ENCODE assay signal across 23 cellular contexts in the genomic region with DNA sequence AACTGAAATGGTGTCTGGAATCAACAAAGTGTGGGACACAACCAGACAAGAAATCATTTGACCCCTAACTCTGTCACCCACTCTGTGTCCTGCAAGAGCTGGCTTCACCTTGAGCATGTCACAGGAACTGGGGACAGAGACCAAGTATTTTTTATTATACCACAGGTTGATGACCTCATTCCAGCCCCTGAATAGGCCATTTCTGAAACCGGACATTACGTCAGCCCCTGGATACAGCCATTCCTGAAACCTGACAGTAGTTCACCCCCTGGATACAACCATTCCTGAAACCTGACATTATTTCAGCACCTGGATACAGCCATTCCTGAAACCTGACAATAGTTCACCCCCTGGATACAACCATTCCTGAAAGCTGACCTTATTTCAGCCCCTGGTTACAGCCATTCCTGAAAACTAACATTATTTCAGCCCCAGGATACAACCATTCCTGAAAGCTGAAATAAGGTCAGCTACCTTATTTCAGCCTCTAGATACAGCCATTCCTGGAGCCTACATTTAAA. TPM values are rescaled to one million over a fixed set of nuclear protein-coding genes. Genes with fewer than 3 reads are reported as not detected.
DNase-seq lines count a peak whose midpoint lies in the region; ATAC-seq, FAIRE-seq and TF ChIP-seq lines count a peak whose summit lies in the region.
"Had no signal": no experiment of that assay in that cellular context is flagged by ENCODE, and none has a peak within 500 bp of the region (broad histone marks: within the 10 kb centered on the region; RNA-seq: fewer than 3 reads in every experiment).

No MANE protein-coding gene starts in this region.

- TF ChIP-seq POLR2A in HepG2 (IDR thresholded peaks at IDR 0.05; ENCODE audit: insufficient read depth in 1 of 2, low read depth in 2 of 2, low read length in 2 of 2), result no peak
- no peak for TF ChIP-seq POLR2A in right lobe of liver (IDR thresholded peaks at IDR 0.05)
- no peak for TF ChIP-seq POLR2A in K562 (conservative IDR thresholded peaks at IDR 0.05)
- no peak for TF ChIP-seq POLR2A in H1 (IDR thresholded peaks at IDR 0.05; ENCODE audit: control extremely low read depth in 1 of 2, low read depth in 2 of 2, low read length in 2 of 2)

- TF ChIP-seq EP300 in HepG2 (IDR thresholded peaks at IDR 0.05; ENCODE audit: low read depth in 2 of 2, low read length in 2 of 2) (no peak), HepG2 (CRISPR knock-in tag; IDR thresholded peaks at IDR 0.05; ENCODE audit: borderline replicate concordance) (no peak), K562 (IDR thresholded peaks at IDR 0.05; ENCODE audit: low read length) (no peak), H1 (IDR thresholded peaks at IDR 0.05; ENCODE audit: borderline replicate concordance in 1 of 2, low read depth in 2 of 2, low read length in 2 of 2) (no peak)

- DNase-seq in HepG2 (ENCODE audit: low spot score), result no peak
- no peak for DNase-seq in right lobe of liver
- no peak for DNase-seq in K562 (ENCODE audit: extremely low read depth in 1 of 4, low spot score in 3 of 4)
- no peak for DNase-seq in H1 (ENCODE audit: low read depth in 1 of 2, low spot score in 2 of 2)
- DNase-seq in NAMALWA (ENCODE audit: low spot score), result no peak
- DNase-seq in left cardiac atrium, result no peak
- DNase-seq: Caco-2; CD4-positive, CD25-positive, alpha-beta regulatory T cell; CD8-positive, alpha-beta T cell; DMS 273 treated with DMSO at 0.1 percent for 48 hours; DMS79; GF-D8; HFFc6 had no signal

- no peaks in the 10 kb centered on the region for H3K36me3 ChIP-seq in HepG2 (replicated peaks in 1 of 2; ENCODE audit: control insufficient read depth in 1 of 2, insufficient read depth in 2 of 2, low read length in 2 of 2)
- H3K36me3 ChIP-seq in right lobe of liver, result no peaks in the 10 kb centered on the region
- no peaks in the 10 kb centered on the region for H3K36me3 ChIP-seq in K562 (ENCODE audit: control insufficient read depth, insufficient read depth, low read length)
- H3K36me3 ChIP-seq in H1 (ENCODE audit: control insufficient read depth in 2 of 4, insufficient read depth in 4 of 4, low read length in 3 of 4), result no peaks in the 10 kb centered on the region
- H3K36me3 ChIP-seq: BLaER1, HAP-1 had no signal

- no peak overlapping the region for H2AK5ac ChIP-seq in H1 (ENCODE audit: low read depth, low read length)

- H3K56ac ChIP-seq in H1 (replicated peaks; ENCODE audit: insufficient read length, low read depth, low read length), result no peak overlapping the region

- no peak overlapping the region for H4K91ac ChIP-seq in H1 (replicated peaks; ENCODE audit: insufficient read length, low read length)

- WGBS in HepG2 (ENCODE audit: low lambda C conversion rate), result 21% methylated on average over 2 of the region's 2 CpGs
- WGBS in right lobe of liver (ENCODE audit: insufficient coverage, low coverage, low lambda C conversion rate, missing lambda C conversion rate), result 35% methylated on average over 2 of the region's 2 CpGs
- 6% methylated on average over 2 of the region's 2 CpGs for WGBS in K562 (ENCODE audit: insufficient coverage, low coverage, missing lambda C conversion rate)
- 88% methylated on average over 2 of the region's 2 CpGs; no CpG with 5 or more reads in 1 of the 2 experiments for WGBS in H1 (ENCODE audit: extremely low coverage in 1 of 2, insufficient coverage in 1 of 2, insufficient read length in 1 of 2, insufficient replicate concordance in 2 of 2, low coverage in 1 of 2, low lambda C conversion rate in 2 of 2, missing lambda C conversion rate in 1 of 2), 2 experiments

- no peak overlapping the region for H3K4me2 ChIP-seq in HepG2 (ENCODE audit: low read depth, low read length)
- H3K4me2 ChIP-seq in K562 (ENCODE audit: insufficient read depth, low read length), result no peak overlapping the region
- no peak overlapping the region for H3K4me2 ChIP-seq in H1 (ENCODE audit: insufficient read depth in 1 of 2, low read depth in 2 of 2, low read length in 2 of 2)
- H3K4me2 ChIP-seq: BLaER1, GM23338 had no signal

- no peak overlapping the region for H4K8ac ChIP-seq in H1 (ENCODE audit: extremely low read depth, insufficient read depth, low read length)

- H3K27me3 ChIP-seq in HepG2 (ENCODE audit: control insufficient read depth in 1 of 2, insufficient read depth in 2 of 2, low read length in 2 of 2) (no peaks in the 10 kb centered on the region; a peak in 1 of 5 replicates), right lobe of liver (no peaks in the 10 kb centered on the region), K562 (ENCODE audit: control insufficient read depth in 2 of 2, insufficient read depth in 2 of 2, low read length in 2 of 2) (peaks cover 2 to 5% of the 10 kb centered on the region in 2 experiments; a peak in 2 of 5 replicates), H1 (replicated peaks in 1 of 4; ENCODE audit: control insufficient read depth in 3 of 4, extremely low read depth in 1 of 4, insufficient read depth in 3 of 4, low read length in 3 of 4) (no peaks in the 10 kb centered on the region)
- H3K27me3 ChIP-seq: BLaER1 had no signal

- no peaks in the 10 kb centered on the region for H3K23me2 ChIP-seq in H1 (ENCODE audit: low read depth, low read length)

- H2BK20ac ChIP-seq in H1 (ENCODE audit: low read length), result no peak overlapping the region

- no peaks in the 10 kb centered on the region for H3K79me1 ChIP-seq in H1 (ENCODE audit: low read depth, low read length)

- CTCF ChIA-PET in HepG2 (lab: Yijun Ruan, JAX; ENCODE audit: low intra/inter-chr PET ratio, low total read pairs), result no interaction called here
- CTCF ChIA-PET in K562 (lab: Yijun Ruan, JAX; ENCODE audit: low intra/inter-chr PET ratio), result no interaction called here
- CTCF ChIA-PET in H1 (lab: Charles Lee; ENCODE audit: partially characterized antibody), result interaction anchor here (1.1 kb wide), 1 partner anchor 188 kb away, joined by 3 read pairs; no protein-coding TSS in a partner anchor

- ATAC-seq in HepG2, result no peak
- no peak for ATAC-seq in right lobe of liver
- no peak for ATAC-seq in K562
- no peak for ATAC-seq in GM19395 (IDR thresholded peaks at IDR 0.05; ENCODE audit: unreplicated experiment)
- ATAC-seq in left cardiac atrium, result no peak
- ATAC-seq: CD8-positive, alpha-beta T cell; GM23338 had no signal

- no peak overlapping the region for H3K4me3 ChIP-seq in HepG2 (replicated peaks in 1 of 3; ENCODE audit: insufficient read depth in 1 of 3, low read depth in 2 of 3, low read length in 3 of 3)
- no peak overlapping the region for H3K4me3 ChIP-seq in right lobe of liver
- H3K4me3 ChIP-seq in K562, result no peak overlapping the region
- no peak overlapping the region for H3K4me3 ChIP-seq in H1 (ENCODE audit: extremely low read depth in 1 of 4, insufficient read depth in 2 of 4, low read depth in 3 of 4, low read length in 4 of 4)
- H3K4me3 ChIP-seq: BLaER1, GM23338, HAP-1 had no signal

- H3K4ac ChIP-seq in H1 (replicated peaks; ENCODE audit: insufficient read length, low read depth, low read length), result no peak overlapping the region

- FAIRE-seq in HepG2 (lab: Jason Lieb, UNC) (no peak), K562 (lab: Jason Lieb, UNC) (no peak), H1 (lab: Jason Lieb, UNC) (no peak)
- FAIRE-seq: A204.1, GM12891, GM18507, H54 had no signal

- H4K20me1 ChIP-seq in HepG2 (ENCODE audit: insufficient read depth, low read length), result no peaks in the 10 kb centered on the region
- H4K20me1 ChIP-seq in K562 (replicated peaks; ENCODE audit: control insufficient read depth, insufficient read depth, low read length), result no peaks in the 10 kb centered on the region
- H4K20me1 ChIP-seq in H1 (replicated peaks in 1 of 2; ENCODE audit: control insufficient read depth in 1 of 2, insufficient read depth in 2 of 2, low read length in 2 of 2), result no peaks in the 10 kb centered on the region
- H4K20me1 ChIP-seq: BLaER1 had no signal

- H3K14ac ChIP-seq in H1 (ENCODE audit: insufficient read length), result no peak overlapping the region

- in situ Hi-C loops in HepG2 (cut with HindIII; ENCODE audit: extremely low pct_ligation_motif_present, low pct_unique_long_range_greater_than_20kb) (no loop called here), K562 (cut with MboI) (no loop called here)

- H2BK12ac ChIP-seq in H1 (ENCODE audit: low read depth, low read length), result no peak overlapping the region

- no peak overlapping the region for H3K27ac ChIP-seq in HepG2 (ENCODE audit: extremely low read length, insufficient read depth, low read length)
- H3K27ac ChIP-seq in right lobe of liver, result no peak overlapping the region
- H3K27ac ChIP-seq in K562 (ENCODE audit: extremely low read depth, low read depth, low read length), result no peak overlapping the region
- no peak overlapping the region for H3K27ac ChIP-seq in H1 (ENCODE audit: low read depth, low read length)
- H3K27ac ChIP-seq: 22Rv1, BLaER1, C4-2B had no signal

- POLR2A ChIA-PET in HepG2 (lab: Yijun Ruan, JAX), result no interaction called here
- POLR2A ChIA-PET in K562 (lab: Yijun Ruan, JAX), result interaction anchor here (0.9 kb wide), 1 partner anchor 11 kb away, joined by 3 read pairs; no protein-coding TSS in a partner anchor
- POLR2A ChIA-PET in H1 (lab: Charles Lee; ENCODE audit: partially characterized antibody), result no interaction called here

- no peak overlapping the region for H3K23ac ChIP-seq in H1 (ENCODE audit: insufficient read length)

- intact Hi-C loops in HepG2 (cut with micrococcal nuclease; ENCODE audit: unreplicated experiment), result no loop called here
- intact Hi-C loops in right lobe of liver (cut with DNase I), result no loop called here
- intact Hi-C loops in K562 (cut with micrococcal nuclease), result no loop called here
- intact Hi-C loops in left cardiac atrium (cut with DNase I), result no loop called here

- H2AFZ ChIP-seq in HepG2 (ENCODE audit: low read length), result no peak overlapping the region
- H2AFZ ChIP-seq in K562 (ENCODE audit: low read depth, low read length), result no peak overlapping the region
- H2AFZ ChIP-seq in H1 (ENCODE audit: low read length), result no peak overlapping the region
- H2AFZ ChIP-seq: GM23338 had no signal

- no peak for TF ChIP-seq CTCF in HepG2 (CRISPR knock-in tag; IDR thresholded peaks at IDR 0.05)
- TF ChIP-seq CTCF in right lobe of liver (IDR thresholded peaks at IDR 0.05), result no peak
- TF ChIP-seq CTCF in K562 (IDR thresholded peaks at IDR 0.05 in 2 of 3, conservative IDR thresholded peaks at IDR 0.05 in 1 of 3; ENCODE audit: insufficient read depth in 2 of 3, low read depth in 1 of 3, low read length in 3 of 3), result no peak
- no peak for TF ChIP-seq CTCF in H1 (IDR thresholded peaks at IDR 0.05; ENCODE audit: control extremely low read depth in 1 of 3, insufficient read depth in 1 of 3, low read depth in 1 of 3, low read length in 3 of 3)

- H3K4me1 ChIP-seq in HepG2 (ENCODE audit: insufficient read depth, low read length) (no peaks in the 10 kb centered on the region), right lobe of liver (no peaks in the 10 kb centered on the region), K562 (replicated peaks in 1 of 2; ENCODE audit: control insufficient read depth in 2 of 2, insufficient read depth in 2 of 2, low read length in 2 of 2) (no peaks in the 10 kb centered on the region), H1 (replicated peaks in 1 of 4; ENCODE audit: control insufficient read depth in 3 of 4, insufficient read depth in 4 of 4, low read length in 3 of 4) (no peaks in the 10 kb centered on the region; a peak in 1 of 7 replicates)
- H3K4me1 ChIP-seq: BLaER1, Caco-2, HAP-1 had no signal

- no peak overlapping the region for H2BK120ac ChIP-seq in H1 (replicated peaks; ENCODE audit: low read depth, low read length)

- no peak for TF ChIP-seq RAD21 in HepG2 (CRISPR knock-in tag; IDR thresholded peaks at IDR 0.05)
- TF ChIP-seq RAD21 in K562 (CRISPR knock-in tag; conservative IDR thresholded peaks at IDR 0.05 in 1 of 2, IDR thresholded peaks at IDR 0.05 in 1 of 2), result no peak
- TF ChIP-seq RAD21 in H1 (IDR thresholded peaks at IDR 0.05 in 1 of 2, conservative IDR thresholded peaks at IDR 0.05 in 1 of 2; ENCODE audit: low read depth in 2 of 2, low read length in 2 of 2), result no peak

- H4K5ac ChIP-seq in H1 (ENCODE audit: insufficient read length, low read depth, low read length), result no peak overlapping the region

- no peak overlapping the region for H3K18ac ChIP-seq in H1 (ENCODE audit: extremely low read depth, low read length)

- H2BK15ac ChIP-seq in H1 (ENCODE audit: low read length), result no peak overlapping the region

- H2BK5ac ChIP-seq in H1 (ENCODE audit: low read depth, low read length), result no peak overlapping the region

- H3K79me2 ChIP-seq in HepG2 (ENCODE audit: insufficient read depth, low read length), result no peaks in the 10 kb centered on the region
- no peaks in the 10 kb centered on the region for H3K79me2 ChIP-seq in K562 (ENCODE audit: control insufficient read depth, insufficient read depth, low read length)
- H3K79me2 ChIP-seq in H1 (ENCODE audit: control insufficient read depth in 1 of 2, insufficient read depth in 2 of 2, low read length in 2 of 2), result no peaks in the 10 kb centered on the region

- no peaks in the 10 kb centered on the region for H3K9me1 ChIP-seq in K562 (ENCODE audit: control insufficient read depth, insufficient read depth, low read length)

- H3K9me3 ChIP-seq in HepG2 (ENCODE audit: low read length) (no peaks in the 10 kb centered on the region), right lobe of liver (no peaks in the 10 kb centered on the region), K562 (replicated peaks; ENCODE audit: control insufficient read depth, insufficient read depth, low read depth, low read length) (no peaks in the 10 kb centered on the region), H1 (ENCODE audit: insufficient read depth in 2 of 2, low read depth in 1 of 2, low read length in 1 of 2) (no peaks in the 10 kb centered on the region)
- H3K9me3 ChIP-seq: BLaER1, Caco-2, HAP-1 had no signal

- BruUV-seq in HepG2 (replicated peaks; lab: Mats Ljungman, UMichigan) (no TSS peak), K562 (replicated peaks; lab: Mats Ljungman, UMichigan) (no TSS peak)

- H3K9ac ChIP-seq in HepG2 (ENCODE audit: insufficient read depth, low read depth, low read length) (no peak overlapping the region), K562 (ENCODE audit: insufficient read depth in 1 of 2, low read depth in 2 of 2, low read length in 2 of 2) (no peak overlapping the region), H1 (replicated peaks in 1 of 4; ENCODE audit: extremely low read depth in 1 of 4, low read depth in 3 of 4, low read length in 3 of 4) (no peak overlapping the region)
- H3K9ac ChIP-seq: BLaER1 had no signal

RNA-seq across cellular contexts. Expression of a gene that starts 47.7 kb away (rescaled TPM):
- total RNA-seq in HepG2 (2016; rRNA removed; fragmentation: Illumina TruSeq; extraction: Trizol) (not detected in 2 replicates), right lobe of liver (under 1 TPM in 1 of 6 experiments, not detected in 5; 0.11 TPM), K562 (2014; rRNA removed) (0.04 and 0.09 TPM in 2 replicates), K562 (2014; rRNA removed; fragmentation: Illumina TruSeq; extraction: Trizol) (0.15 TPM in 1 of 2 replicates, not detected in the other), K562 (2015; rRNA removed; fragmentation: Illumina TruSeq; extraction: Trizol) (0.18 TPM in 1 of 2 replicates, not detected in the other), K562 (2021) (0.04 TPM in 1 of 2 replicates, not detected in the other), left cardiac atrium (under 1 TPM; 0.39 to 0.41 TPM)
- total RNA-seq in HepG2 (2016; cell fraction: cytosol; rRNA removed; fragmentation: Illumina TruSeq; extraction: Trizol; ENCODE audit: low read depth), result not detected in 2 replicates
- total RNA-seq in HepG2 (2016; cell fraction: insoluble cytoplasmic fraction; rRNA removed; fragmentation: Illumina TruSeq; extraction: Trizol), result not detected in 2 replicates
- total RNA-seq in HepG2 (2016; cell fraction: membrane; rRNA removed; fragmentation: Illumina TruSeq; extraction: Trizol), result not detected in 2 replicates
- total RNA-seq in HepG2 (2016; cell fraction: nucleus; rRNA removed; fragmentation: Illumina TruSeq; extraction: Trizol), result not detected in 2 replicates
- polyA plus RNA-seq in HepG2 (2011; rRNA removed) (not detected in 2 replicates), K562 (2011; rRNA removed) (0.08 and 0.11 TPM in 2 replicates), K562 (2014; fragmentation: Illumina TruSeq; extraction: Trizol) (0.04 and 0.08 TPM in 2 replicates), K562 (2014; fragmentation: Nextera tagmentation; extraction: Ambion mirVana) (under 1 TPM; 0.08 to 0.20 TPM), K562 (2014; rRNA removed) (0.01 and 0.03 TPM in 2 replicates), H1 (2011; rRNA removed) (10.7 and 12.8 TPM in 2 replicates)
- polyA plus RNA-seq in HepG2 (2011; cell fraction: cytosol; rRNA removed), result not detected in 2 replicates
- polyA plus RNA-seq in HepG2 (2011; cell fraction: nucleus; rRNA removed), result not detected in 2 replicates
- not detected in 2 replicates for polyA plus RNA-seq in HepG2 (2012)
- not detected in 2 replicates for polyA plus RNA-seq in HepG2 (2016; cell fraction: cytosol; fragmentation: Illumina TruSeq; extraction: Trizol; ENCODE audit: low read depth)
- polyA plus RNA-seq in HepG2 (2016; cell fraction: insoluble cytoplasmic fraction; fragmentation: Illumina TruSeq; extraction: Trizol; ENCODE audit: low read depth), result not detected in 2 replicates
- not detected in 2 replicates for polyA plus RNA-seq in HepG2 (2016; cell fraction: membrane; fragmentation: Illumina TruSeq; extraction: Trizol; ENCODE audit: low read depth)
- not detected in 2 replicates for polyA plus RNA-seq in HepG2 (2016; cell fraction: nucleus; fragmentation: Illumina TruSeq; extraction: Trizol; ENCODE audit: insufficient read depth, low read depth)
- polyA minus RNA-seq in HepG2 (2011; rRNA and poly(A)+ RNA removed; ENCODE audit: low replicate concordance), result 0.23 TPM in 1 of 2 replicates, not detected in the other
- not detected in 2 replicates for polyA minus RNA-seq in HepG2 (2011; cell fraction: cytosol; rRNA and poly(A)+ RNA removed)
- polyA minus RNA-seq in HepG2 (2011; cell fraction: nucleus; rRNA and poly(A)+ RNA removed), result not detected in 2 replicates
- total RNA-seq in K562 (2011; cell fraction: chromatin; rRNA removed; ENCODE audit: low replicate concordance), result 0.74 and 0.95 TPM in 2 replicates
- total RNA-seq in K562 (2011; cell fraction: nucleolus; rRNA removed), result 0.13 and 0.17 TPM in 2 replicates
- total RNA-seq in K562 (2011; cell fraction: nucleoplasm; rRNA removed), result 0.51 and 1.5 TPM in 2 replicates
- 0.03 and 0.07 TPM in 2 replicates for polyA plus RNA-seq in K562 (2011; cell fraction: cytosol; rRNA removed)
- 0.08 and 0.40 TPM in 2 replicates for polyA plus RNA-seq in K562 (2011; cell fraction: nucleus; rRNA removed)
- 0.28 and 0.31 TPM in 2 replicates for polyA plus RNA-seq in K562 (2012)
- not detected in 2 replicates for polyA minus RNA-seq in K562 (2011; rRNA and poly(A)+ RNA removed)
- polyA minus RNA-seq in K562 (2011; cell fraction: cytosol; rRNA and poly(A)+ RNA removed), result not detected in 2 replicates
- polyA minus RNA-seq in K562 (2011; cell fraction: nucleus; rRNA and poly(A)+ RNA removed), result 0.13 and 0.22 TPM in 2 replicates
- total RNA-seq in H1 (2021; fragmentation: NEBNext Ultra II Directional; extraction: Animal tissue kit (Norgen Biotek cat#: 25700)), result 25.3 and 25.7 TPM in 2 replicates
- 9.8 TPM for polyA plus RNA-seq in H1 (2011; cell fraction: cytosol; rRNA removed)
- polyA plus RNA-seq in H1 (2011; cell fraction: nucleus; rRNA removed), result 46.3 TPM
- polyA plus RNA-seq in H1 (2012, experiment 1 of 2), result 20.3 to 23.5 TPM (median 23.0 TPM) in 4 replicates
- 6.8 TPM for polyA plus RNA-seq in H1 (2012, experiment 2 of 2)
- polyA plus RNA-seq in H1 (2013, experiment 1 of 2), result 13.1 TPM
- polyA plus RNA-seq in H1 (2013, experiment 2 of 2), result 10.4 TPM
- polyA minus RNA-seq in H1 (2011; rRNA and poly(A)+ RNA removed), result 44.2 and 51.2 TPM in 2 replicates
- 16.4 TPM for polyA minus RNA-seq in H1 (2011; cell fraction: cytosol; rRNA and poly(A)+ RNA removed)
- polyA minus RNA-seq in H1 (2011; cell fraction: nucleus; rRNA and poly(A)+ RNA removed), result 71.1 TPM
- total RNA-seq: Caco-2 had no signal

Comparison
In these comparisons a context has a peak if more than half of its experiments do, and no peak if none do; other contexts are left out.
1. RNA of a gene that starts 47.7 kb away (total RNA-seq): 25.3 to 25.7 TPM in H1; 0.39 to 0.41 TPM in left cardiac atrium, 0.04 to 1.5 TPM in K562, 0.11 TPM in right lobe of liver and not detected in HepG2; every median in the first group is over 10 times any median in the second.